8 cellular contexts compared by ENCODE assay signal in genomic region chr14:35045798-35046047, GRCh38. TPM values are rescaled to one million over a fixed set of nuclear protein-coding genes. Genes with fewer than 3 reads are reported as not detected.
DNase-seq lines count a peak whose midpoint lies in the region; ATAC-seq, FAIRE-seq and TF ChIP-seq lines count a peak whose summit lies in the region.

No MANE protein-coding gene starts in this region.

- peaks cover 41% of the 10 kb centered on the region for H3K79me2 ChIP-seq in K562 (ENCODE audit: control insufficient read depth, insufficient read depth, low read length)

- in situ Hi-C loops in K562 (cut with MboI): no loop called here

- no peak for FAIRE-seq in K562 (lab: Jason Lieb, UNC)

- H3K23ac ChIP-seq in mesenchymal stem cell (ENCODE audit: low read length in 2 of 2): no peak overlapping the region

- H4K8ac ChIP-seq in mesenchymal stem cell (ENCODE audit: low read length): peak overlapping the region; percentile 91

- no peak for TF ChIP-seq RAD21 in K562 (CRISPR knock-in tag; conservative IDR thresholded peaks at IDR 0.05 in 1 of 2, IDR thresholded peaks at IDR 0.05 in 1 of 2)

- H3K79me1 ChIP-seq in mesenchymal stem cell (replicated peaks; ENCODE audit: low read length, poor library complexity, severe bottlenecking): no peaks in the 10 kb centered on the region

- no peak overlapping the region for H4K91ac ChIP-seq in mesenchymal stem cell (ENCODE audit: low read length)

- H3K9ac ChIP-seq in K562 (ENCODE audit: insufficient read depth in 1 of 2, low read depth in 2 of 2, low read length in 2 of 2): peak overlapping the region; percentile 78 to 93
- peak overlapping the region; percentile 98 for H3K9ac ChIP-seq in mesenchymal stem cell (ENCODE audit: low read length)

- intact Hi-C loops in left ventricle myocardium inferior (cut with micrococcal nuclease) (loop anchor here (10.0 kb wide), 1 partner anchor 51 kb away; no protein-coding TSS in a partner anchor), Right ventricle myocardium inferior (cut with DNase I) (loop anchor here (1.0 to 2.0 kb wide), 2 partner anchors 63 to 75 kb away; partner anchors contain the start of genes PPP2R3C and SRP54), K562 (cut with micrococcal nuclease) (loop anchor here (1.0 to 10.0 kb wide), 4 partner anchors 63 to 359 kb away; partner anchors contain the start of genes NFKBIA, PRORP and SRP54), uterus (cut with DNase I; ENCODE audit: low total_unique reads) (loop anchor here (10.0 kb wide), 1 partner anchor 61 kb away; the partner anchor contains the start of gene SRP54)

- H3K4me1 ChIP-seq in left ventricle myocardium inferior (peaks cover 57% of the 10 kb centered on the region), K562 (replicated peaks in 1 of 2; ENCODE audit: control insufficient read depth in 2 of 2, insufficient read depth in 2 of 2, low read length in 2 of 2) (peaks cover 9 to 12% of the 10 kb centered on the region in 2 experiments; a peak in 3 of 5 replicates), mesenchymal stem cell (ENCODE audit: control insufficient read depth, insufficient read depth, low read depth, low read length) (peaks cover 4% of the 10 kb centered on the region), uterus (no peaks in the 10 kb centered on the region)

- peak overlapping the region; percentile 95 for H3K27ac ChIP-seq in left ventricle myocardium inferior (replicated peaks)
- H3K27ac ChIP-seq in K562 (ENCODE audit: extremely low read depth, low read depth, low read length): peak overlapping the region; percentile 81
- H3K27ac ChIP-seq in mesenchymal stem cell (ENCODE audit: low read length, poor library complexity, severe bottlenecking): peak overlapping the region; percentile 91
- H3K27ac ChIP-seq in uterus: peak overlapping the region; percentile 89 to 95

- no TSS peak for BruUV-seq in K562 (replicated peaks; lab: Mats Ljungman, UMichigan)

- H2BK120ac ChIP-seq in mesenchymal stem cell (ENCODE audit: low read depth, low read length): no peak overlapping the region

- H3K9me3 ChIP-seq in left ventricle myocardium inferior (replicated peaks) (no peaks in the 10 kb centered on the region), K562 (replicated peaks; ENCODE audit: control insufficient read depth, insufficient read depth, low read depth, low read length) (no peaks in the 10 kb centered on the region), mesenchymal stem cell (ENCODE audit: control insufficient read depth, low read length) (no peaks in the 10 kb centered on the region), uterus (no peaks in the 10 kb centered on the region)

- no peaks in the 10 kb centered on the region for H3K27me3 ChIP-seq in left ventricle myocardium inferior (ENCODE audit: low read depth)
- H3K27me3 ChIP-seq in K562 (ENCODE audit: control insufficient read depth in 2 of 2, insufficient read depth in 2 of 2, low read length in 2 of 2): no peaks in the 10 kb centered on the region
- no peaks in the 10 kb centered on the region for H3K27me3 ChIP-seq in mesenchymal stem cell (ENCODE audit: control insufficient read depth in 1 of 2, insufficient read depth in 1 of 2, low read length in 2 of 2)
- no peaks in the 10 kb centered on the region for H3K27me3 ChIP-seq in uterus

- TF ChIP-seq CTCF in left ventricle myocardium inferior (IDR thresholded peaks at IDR 0.05; ENCODE audit: borderline replicate concordance): no peak
- TF ChIP-seq CTCF in K562 (IDR thresholded peaks at IDR 0.05 in 2 of 3, conservative IDR thresholded peaks at IDR 0.05 in 1 of 3; ENCODE audit: insufficient read depth in 2 of 3, low read depth in 1 of 3, low read length in 3 of 3): no peak
- no peak for TF ChIP-seq CTCF in uterus (IDR thresholded peaks at IDR 0.05)

- DNase-seq in left ventricle myocardium inferior (no peak), Right ventricle myocardium inferior (ENCODE audit: missing footprints) (no peak), K562 (ENCODE audit: extremely low read depth in 1 of 4, low spot score in 3 of 4) (no peak), mesenchymal stem cell (no peak), uterus (no peak), NCI-H345 (lab: John Stamatoyannopoulos, UW) (no peak), NCI-H446 (lab: John Stamatoyannopoulos, UW) (no peak), globus pallidus (ENCODE audit: low spot score) (no peak)

- H3K9me1 ChIP-seq in K562 (ENCODE audit: control insufficient read depth, insufficient read depth, low read length): no peaks in the 10 kb centered on the region

- no peak overlapping the region for H2BK15ac ChIP-seq in mesenchymal stem cell (ENCODE audit: low read depth, poor library complexity, severe bottlenecking)

- CTCF ChIA-PET in K562 (lab: Yijun Ruan, JAX; ENCODE audit: low intra/inter-chr PET ratio): no interaction called here

- peak overlapping the region; percentile 84 for H3K4me3 ChIP-seq in left ventricle myocardium inferior
- H3K4me3 ChIP-seq in K562: peak overlapping the region; percentile 69
- peak overlapping the region; percentile 70 to 85 for H3K4me3 ChIP-seq in mesenchymal stem cell (ENCODE audit: insufficient read depth in 1 of 2, low read depth in 1 of 2, low read length in 2 of 2)
- peak overlapping the region; percentile 69 to 82 for H3K4me3 ChIP-seq in uterus

- no peak overlapping the region for H3K4ac ChIP-seq in mesenchymal stem cell (ENCODE audit: low read depth in 1 of 2, low read length in 2 of 2)

- H2BK5ac ChIP-seq in mesenchymal stem cell (ENCODE audit: low read depth, low read length, poor library complexity, severe bottlenecking): no peak overlapping the region

- peak overlapping the region; percentile 37 to 77 for H3K18ac ChIP-seq in mesenchymal stem cell (ENCODE audit: low read depth in 1 of 2, low read length in 2 of 2)

- H2AFZ ChIP-seq in K562 (ENCODE audit: low read depth, low read length) (peak overlapping the region; percentile 89), mesenchymal stem cell (ENCODE audit: low read depth, low read length) (no peak overlapping the region)

- peak overlapping the region; percentile 87 for H3K4me2 ChIP-seq in K562 (ENCODE audit: insufficient read depth, low read length)
- peak overlapping the region; percentile 67 for H3K4me2 ChIP-seq in mesenchymal stem cell (ENCODE audit: low read length, poor library complexity, severe bottlenecking)

- no peak overlapping the region for H3K14ac ChIP-seq in mesenchymal stem cell (ENCODE audit: low read length in 2 of 2)

- POLR2A ChIA-PET in K562 (lab: Yijun Ruan, JAX): interaction anchor here (1.5 kb wide), 1 partner anchor 9 kb away, joined by 6 read pairs; no protein-coding TSS in a partner anchor

- H2AK5ac ChIP-seq in mesenchymal stem cell (ENCODE audit: low read length, severe bottlenecking): no peak overlapping the region

- H3K36me3 ChIP-seq in left ventricle myocardium inferior (peaks cover 12% of the 10 kb centered on the region), K562 (ENCODE audit: control insufficient read depth, insufficient read depth, low read length) (0 out of 3 replicates have a peak, but pooled peaks cover 5% of the 10 kb centered on the region), mesenchymal stem cell (ENCODE audit: control insufficient read depth in 1 of 2, insufficient read depth in 2 of 2, low read depth in 1 of 2, low read length in 2 of 2) (peaks cover 0 to 12% of the 10 kb centered on the region in 2 experiments), uterus (no peaks in the 10 kb centered on the region)

- TF ChIP-seq POLR2A in K562 (conservative IDR thresholded peaks at IDR 0.05) (no peak), uterus (IDR thresholded peaks at IDR 0.05) (no peak)

- H4K20me1 ChIP-seq in K562 (replicated peaks; ENCODE audit: control insufficient read depth, insufficient read depth, low read length): no peaks in the 10 kb centered on the region

- ATAC-seq in Right ventricle myocardium inferior: no peak
- ATAC-seq in K562: no peak

- no peak for TF ChIP-seq EP300 in K562 (IDR thresholded peaks at IDR 0.05; ENCODE audit: low read length)

- 0% methylated on average over 6 of the region's 6 CpGs for WGBS in K562 (ENCODE audit: insufficient coverage, low coverage, missing lambda C conversion rate)
- WGBS in mesenchymal stem cell: 2% methylated on average over 6 of the region's 6 CpGs

- no peak overlapping the region for H2BK12ac ChIP-seq in mesenchymal stem cell (ENCODE audit: low read length in 2 of 2)

RNA-seq across cellular contexts. Expression of gene FAM177A1, which starts 0.3 kb away (rescaled TPM):
- total RNA-seq in left ventricle myocardium inferior (82.4 TPM), Right ventricle myocardium inferior (66.5 TPM), K562 (2014; rRNA removed) (29.9 and 35.3 TPM in 2 replicates), K562 (2014; rRNA removed; fragmentation: Illumina TruSeq; extraction: Trizol) (28.1 and 34.2 TPM in 2 replicates), K562 (2015; rRNA removed; fragmentation: Illumina TruSeq; extraction: Trizol) (27.5 and 27.8 TPM in 2 replicates), K562 (2021) (34.5 and 36.2 TPM in 2 replicates), uterus (10 to 100 TPM; 12.4 to 82.2 (median 36.7) TPM)
- 16.0 and 36.3 TPM in 2 replicates for total RNA-seq in K562 (2011; cell fraction: chromatin; rRNA removed; ENCODE audit: low replicate concordance)
- total RNA-seq in K562 (2011; cell fraction: nucleolus; rRNA removed): 24.5 and 25.3 TPM in 2 replicates
- total RNA-seq in K562 (2011; cell fraction: nucleoplasm; rRNA removed): 26.8 and 34.9 TPM in 2 replicates
- polyA plus RNA-seq in K562 (2011; rRNA removed) (30.3 and 35.6 TPM in 2 replicates), K562 (2014; fragmentation: Illumina TruSeq; extraction: Trizol) (30.6 and 32.6 TPM in 2 replicates), K562 (2014; fragmentation: Nextera tagmentation; extraction: Ambion mirVana) (10 to 100 TPM in 1 of 2 experiments, 1 to 10 TPM in 1; 7.7 to 12.1 TPM), K562 (2014; rRNA removed) (36.2 and 41.2 TPM in 2 replicates)
- 22.8 and 26.5 TPM in 2 replicates for polyA plus RNA-seq in K562 (2011; cell fraction: cytosol; rRNA removed)
- 13.9 and 16.9 TPM in 2 replicates for polyA plus RNA-seq in K562 (2011; cell fraction: nucleus; rRNA removed)
- polyA plus RNA-seq in K562 (2012): 34.5 and 41.8 TPM in 2 replicates
- polyA minus RNA-seq in K562 (2011; rRNA and poly(A)+ RNA removed): 10.3 and 10.9 TPM in 2 replicates
- 7.7 and 11.3 TPM in 2 replicates for polyA minus RNA-seq in K562 (2011; cell fraction: cytosol; rRNA and poly(A)+ RNA removed)
- 14.8 and 16.6 TPM in 2 replicates for polyA minus RNA-seq in K562 (2011; cell fraction: nucleus; rRNA and poly(A)+ RNA removed)
- polyA plus RNA-seq in mesenchymal stem cell (2013, experiment 1 of 2): 102 TPM
- polyA plus RNA-seq in mesenchymal stem cell (2013, experiment 2 of 2): 114 TPM
